8 cellular contexts compared by ENCODE assay signal in genomic region chr9:125361837-125362531, GRCh38.
DNase-seq lines count a peak whose midpoint lies in the region; ATAC-seq and TF ChIP-seq lines count a peak whose summit lies in the region.

No MANE protein-coding gene starts in this region.

- intact Hi-C loops in left ventricle myocardium superior (cut with micrococcal nuclease) = no loop called here

- H3K4me3 ChIP-seq in AG04450 (ENCODE audit: low read depth, low read length) (no peak overlapping the region), HAP-1 (no peak overlapping the region)

- in situ Hi-C loops in HAP-1 (cut with MboI; ENCODE audit: low sequenced_read_pairs) = no loop called here

- H3K27ac Mint-ChIP-seq in mesothelial cell of epicardium = no peak overlapping the region

- no peak for DNase-seq in AG04450 (ENCODE audit: low read depth, low spot score)
- peak; percentile 23 for DNase-seq in RPMI8226
- no peak for DNase-seq in foreskin keratinocyte
- no peak for DNase-seq in HAP-1 (ENCODE audit: low spot score in 2 of 2)
- DNase-seq in occipital lobe (lab: John Stamatoyannopoulos, UW) = no peak
- no peak for DNase-seq in left ventricle myocardium superior
- no peak for DNase-seq in mesothelial cell of epicardium (ENCODE audit: low spot score in 2 of 2, unreplicated experiment in 2 of 2)

- H3K9me3 ChIP-seq in AG04450 (ENCODE audit: control insufficient read depth, insufficient read depth, low read length) (no peaks in the 10 kb centered on the region), HAP-1 (no peaks in the 10 kb centered on the region)

- ATAC-seq in foreskin keratinocyte (no peak), left ventricle myocardium superior (no peak)

- no peaks in the 10 kb centered on the region for H3K9me3 Mint-ChIP-seq in mesothelial cell of epicardium

- POLR2A ChIA-PET in AG04450 (lab: Yijun Ruan, JAX) = interaction anchor here (0.6 kb wide), 1 partner anchor 395 kb away, joined by 3 read pairs; no protein-coding TSS in a partner anchor

- H3K27me3 Mint-ChIP-seq in mesothelial cell of epicardium (ENCODE audit: low read depth) = no peaks in the 10 kb centered on the region

- H3K27ac ChIP-seq in AG04450 (ENCODE audit: low read depth, low read length) (no peak overlapping the region), foreskin keratinocyte (no peak overlapping the region)

- TF ChIP-seq CTCF in AG04450 (IDR thresholded peaks at IDR 0.05; ENCODE audit: low read depth, low read length) = peak; percentile 43
- peak; percentile 32 for TF ChIP-seq CTCF in GM12873 (IDR thresholded peaks at IDR 0.05; ENCODE audit: insufficient read depth, low read depth, low read length, missing control alignments)
- TF ChIP-seq CTCF in foreskin keratinocyte (conservative IDR thresholded peaks at IDR 0.05) = peak; percentile 50
- TF ChIP-seq CTCF in mesothelial cell of epicardium (IDR thresholded peaks at IDR 0.05; ENCODE audit: unreplicated experiment) = no peak

- no peak overlapping the region for H3K4me3 Mint-ChIP-seq in mesothelial cell of epicardium

- peaks cover 44% of the 10 kb centered on the region for H3K36me3 ChIP-seq in HAP-1 (replicated peaks)

- peaks cover 25% of the 10 kb centered on the region for H3K36me3 Mint-ChIP-seq in mesothelial cell of epicardium

- no peaks in the 10 kb centered on the region for H3K4me1 Mint-ChIP-seq in mesothelial cell of epicardium

- no peaks in the 10 kb centered on the region for H3K4me1 ChIP-seq in foreskin keratinocyte
- no peaks in the 10 kb centered on the region for H3K4me1 ChIP-seq in HAP-1

- H3K27me3 ChIP-seq in AG04450 (ENCODE audit: control insufficient read depth, insufficient read depth, low read length) (no peaks in the 10 kb centered on the region), foreskin keratinocyte (no peaks in the 10 kb centered on the region), HAP-1 (ENCODE audit: low read depth) (no peaks in the 10 kb centered on the region)

- CTCF ChIA-PET in AG04450 (lab: Charles Lee) = interaction anchor here (1.1 to 3.1 kb wide), 5 partner anchors 13 to 106 kb away, joined by 3 to 21 read pairs (median 4); no protein-coding TSS in a partner anchor
